ENCODE assay signal across 11 cellular contexts in the genomic region with DNA sequence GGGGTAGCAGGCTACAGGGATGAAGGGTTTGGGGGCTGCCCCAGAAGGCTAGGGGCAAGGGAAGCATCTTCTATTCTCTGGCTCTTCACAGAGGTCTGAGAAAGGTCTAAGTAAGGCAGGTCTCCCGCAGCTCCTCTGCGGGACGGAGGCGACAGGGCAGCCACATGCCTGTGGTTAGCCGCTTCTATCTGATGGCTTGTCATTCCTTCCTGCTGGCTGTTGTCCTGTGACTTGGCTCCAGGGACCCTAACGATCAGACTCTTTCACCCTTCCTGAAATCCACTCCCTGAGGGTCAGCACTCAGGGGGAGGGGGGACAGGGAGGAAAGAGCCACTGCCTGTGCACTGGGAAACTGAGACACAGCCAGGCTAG. TPM values are rescaled to one million over a fixed set of nuclear protein-coding genes. Genes with fewer than 3 reads are reported as not detected.
DNase-seq lines count a peak whose midpoint lies in the region; ATAC-seq and TF ChIP-seq lines count a peak whose summit lies in the region.
"Had no signal": no experiment of that assay in that cellular context is flagged by ENCODE, and none has a peak within 500 bp of the region (broad histone marks: within the 10 kb centered on the region; RNA-seq: fewer than 3 reads in every experiment).

No MANE protein-coding gene starts in this region.

- TF ChIP-seq EP300 in suprapubic skin (IDR thresholded peaks at IDR 0.05) = no peak

- intact Hi-C loops in prostate gland (cut with DNase I) = no loop called here

- H3K27ac Mint-ChIP-seq in T-helper 17 cell = peak overlapping the region; percentile 83

- DNase-seq in activated CD8-positive, alpha-beta memory T cell treated with anti-CD3 and anti-CD28 coated beads for 24 hours = peak; percentile 74
- no peak for DNase-seq in activated CD8-positive, alpha-beta memory T cell treated with anti-CD3 and anti-CD28 coated beads, Interleukin-2, amount 50 U/mL, for 4 hours
- no peak for DNase-seq in T-helper 17 cell
- peak; percentile 86 for DNase-seq in islet precursor cell
- no peak for DNase-seq in suprapubic skin (ENCODE audit: low spot score in 2 of 2)
- no peak for DNase-seq in prostate gland (ENCODE audit: low spot score)
- no peak for DNase-seq in HPDE6-E6E7 (ENCODE audit: extremely low spot score)
- no peak for DNase-seq in anterior cingulate cortex (lab: John Stamatoyannopoulos, UW)
- DNase-seq: effector CD8-positive, alpha-beta T cell; IMR-90 had no signal

- no peaks in the 10 kb centered on the region for H3K27me3 Mint-ChIP-seq in T-helper 17 cell

- peaks cover 4% of the 10 kb centered on the region for H3K36me3 Mint-ChIP-seq in T-helper 17 cell (ENCODE audit: low read depth)

- no peak for ATAC-seq in T-helper 17 cell

- H3K9me3 ChIP-seq in T-helper 17 cell (ENCODE audit: control insufficient read depth, low read length, poor library complexity, severe bottlenecking) (no peaks in the 10 kb centered on the region), suprapubic skin (no peaks in the 10 kb centered on the region), prostate gland (no peaks in the 10 kb centered on the region)
- H3K9me3 ChIP-seq: right lobe of liver had no signal

- H3K4me3 Mint-ChIP-seq in T-helper 17 cell = peak overlapping the region; percentile 80

- TF ChIP-seq POLR2A in suprapubic skin (IDR thresholded peaks at IDR 0.05) = no peak
- no peak for TF ChIP-seq POLR2A in prostate gland (IDR thresholded peaks at IDR 0.05)

- H3K4me1 Mint-ChIP-seq in T-helper 17 cell = peaks cover 35% of the 10 kb centered on the region

- H3K36me3 ChIP-seq in suprapubic skin (no peaks in the 10 kb centered on the region), prostate gland (no peaks in the 10 kb centered on the region)
- H3K36me3 ChIP-seq: right lobe of liver had no signal

- peak overlapping the region; percentile 17 for H3K4me3 ChIP-seq in suprapubic skin
- peak overlapping the region in 1 of 2 donors; percentile 4 for H3K4me3 ChIP-seq in prostate gland

- 46% methylated on average over 6 of the region's 6 CpGs for WGBS in suprapubic skin
- 19% methylated on average over 6 of the region's 6 CpGs for WGBS in prostate gland

- TF ChIP-seq CTCF in suprapubic skin (IDR thresholded peaks at IDR 0.05) = no peak
- TF ChIP-seq CTCF in prostate gland (IDR thresholded peaks at IDR 0.05) = no peak

- H3K27ac ChIP-seq in suprapubic skin (peak overlapping the region; percentile 41), prostate gland (no peak overlapping the region)

- H3K4me1 ChIP-seq in suprapubic skin = no peaks in the 10 kb centered on the region
- no peaks in the 10 kb centered on the region for H3K4me1 ChIP-seq in prostate gland (replicated peaks)

- H3K27me3 ChIP-seq in suprapubic skin (peaks cover 5% of the 10 kb centered on the region), prostate gland (replicated peaks; ENCODE audit: insufficient read depth) (no peaks in the 10 kb centered on the region)
- H3K27me3 ChIP-seq: right lobe of liver had no signal

RNA-seq across cellular contexts. Expression of a gene that starts 0.7 kb away (rescaled TPM):
- total RNA-seq in T-helper 17 cell (10 to 100 TPM; 10.7 to 22.8 TPM), suprapubic skin (1 to 10 TPM in 2 of 4 donors, under 1 TPM in 1, not detected in 1; 0.97 to 4.1 (median 2.7) TPM), prostate gland (1 to 10 TPM; 1.2 to 3.6 TPM)
- total RNA-seq: IMR-90 had no signal

RNA-seq across cellular contexts. Expression of a gene that starts 42.8 kb away (rescaled TPM):
- total RNA-seq in T-helper 17 cell = 10 to 100 TPM; 24.6 to 26.2 TPM
- 10 to 100 TPM; 61.8 to 89.3 (median 69.9) TPM for total RNA-seq in suprapubic skin
- 10 to 100 TPM; 70.5 to 93.8 TPM for total RNA-seq in prostate gland

Comparison
In these comparisons a context has a peak if more than half of its experiments do, and no peak if none do; other contexts are left out.
1. DNase-seq: peak in activated CD8-positive, alpha-beta memory T cell treated with anti-CD3 and anti-CD28 coated beads for 24 hours (single experiment) and islet precursor cell (single experiment); none in activated CD8-positive, alpha-beta memory T cell treated with anti-CD3 and anti-CD28 coated beads, Interleukin-2, amount 50 U/mL, for 4 hours (single experiment), T-helper 17 cell (0 of 3), suprapubic skin (0 of 2), prostate gland (single experiment), HPDE6-E6E7 (single experiment) and anterior cingulate cortex (0 of 58).